8 cellular contexts compared by ENCODE assay signal in genomic region chr16:87963400-87963799, GRCh38. TPM values are rescaled to one million over a fixed set of nuclear protein-coding genes. Genes with fewer than 3 reads are reported as not detected.
A peak's percentile ranks its signal among the peaks of the same experiment; 100 is the strongest.
DNase-seq lines count a peak whose midpoint lies in the region; ATAC-seq, FAIRE-seq and TF ChIP-seq lines count a peak whose summit lies in the region.

No MANE protein-coding gene starts in this region.

- H3K4me3 ChIP-seq in foreskin fibroblast (ENCODE audit: low read depth in 1 of 2, low read length in 2 of 2): no peak overlapping the region
- no peak overlapping the region for H3K4me3 ChIP-seq in lower leg skin (ENCODE audit: low read depth, poor library complexity, severe bottlenecking)

- no peak for ATAC-seq in HG03280 (IDR thresholded peaks at IDR 0.05; ENCODE audit: unreplicated experiment)
- no peak for ATAC-seq in GM19035 (IDR thresholded peaks at IDR 0.05; ENCODE audit: unreplicated experiment)

- TF ChIP-seq POLR2A in lower leg skin (IDR thresholded peaks at IDR 0.05): no peak

- DNase-seq in HTR-8/SVneo (ENCODE audit: insufficient read length, low spot score) (peak; percentile 73), activated T-cell treated with anti-CD3 and anti-CD28 coated beads for 24 hours (ENCODE audit: low read depth) (peak; percentile 66), foreskin fibroblast (peak; percentile 85 to 92), lower leg skin (ENCODE audit: low spot score in 2 of 2) (no peak), GM20000 (ENCODE audit: low spot score) (no peak)
- peak; percentile 60 for DNase-seq in stimulated activated CD8-positive, alpha-beta memory T cell treated with anti-CD3 and anti-CD28 coated beads, Interleukin-12 subunit alpha, Interleukin-12 subunit beta, amount 100 ng/mL, for 4 hours (ENCODE audit: low read depth)

- 55 to 59% methylated on average over 9 of the region's 9 CpGs for WGBS in lower leg skin, 2 donors

- intact Hi-C loops in lower leg skin (cut with DNase I; ENCODE audit: low total_unique reads): no loop called here

- TF ChIP-seq CTCF in foreskin fibroblast (IDR thresholded peaks at IDR 0.05; ENCODE audit: low read depth, low read length) (no peak), lower leg skin (IDR thresholded peaks at IDR 0.05) (no peak), GM20000 (IDR thresholded peaks at IDR 0.05; ENCODE audit: extremely low read depth, missing control alignments) (no peak)

- FAIRE-seq in HTR-8/SVneo (lab: Jason Lieb, UNC): peak; percentile 44

RNA-seq across cellular contexts. Expression of gene BANP, which starts 12.2 kb away (rescaled TPM):
- total RNA-seq in lower leg skin: 10 to 100 TPM; 21.6 to 28.7 (median 24.5) TPM

RNA-seq across cellular contexts. Expression of gene CA5A, which starts 27.1 kb away (rescaled TPM):
- not detected for total RNA-seq in lower leg skin

Comparison
In these comparisons a context has a peak if more than half of its experiments do, and no peak if none do; other contexts are left out.
1. DNase-seq: peak in HTR-8/SVneo (single experiment), activated T-cell treated with anti-CD3 and anti-CD28 coated beads for 24 hours (single experiment), foreskin fibroblast (2 of 2) and stimulated activated CD8-positive, alpha-beta memory T cell treated with anti-CD3 and anti-CD28 coated beads, Interleukin-12 subunit alpha, Interleukin-12 subunit beta, amount 100 ng/mL, for 4 hours (single experiment); none in lower leg skin (0 of 2) and GM20000 (single experiment).